1 cellular context compared by ENCODE assay signal in the genomic region with DNA sequence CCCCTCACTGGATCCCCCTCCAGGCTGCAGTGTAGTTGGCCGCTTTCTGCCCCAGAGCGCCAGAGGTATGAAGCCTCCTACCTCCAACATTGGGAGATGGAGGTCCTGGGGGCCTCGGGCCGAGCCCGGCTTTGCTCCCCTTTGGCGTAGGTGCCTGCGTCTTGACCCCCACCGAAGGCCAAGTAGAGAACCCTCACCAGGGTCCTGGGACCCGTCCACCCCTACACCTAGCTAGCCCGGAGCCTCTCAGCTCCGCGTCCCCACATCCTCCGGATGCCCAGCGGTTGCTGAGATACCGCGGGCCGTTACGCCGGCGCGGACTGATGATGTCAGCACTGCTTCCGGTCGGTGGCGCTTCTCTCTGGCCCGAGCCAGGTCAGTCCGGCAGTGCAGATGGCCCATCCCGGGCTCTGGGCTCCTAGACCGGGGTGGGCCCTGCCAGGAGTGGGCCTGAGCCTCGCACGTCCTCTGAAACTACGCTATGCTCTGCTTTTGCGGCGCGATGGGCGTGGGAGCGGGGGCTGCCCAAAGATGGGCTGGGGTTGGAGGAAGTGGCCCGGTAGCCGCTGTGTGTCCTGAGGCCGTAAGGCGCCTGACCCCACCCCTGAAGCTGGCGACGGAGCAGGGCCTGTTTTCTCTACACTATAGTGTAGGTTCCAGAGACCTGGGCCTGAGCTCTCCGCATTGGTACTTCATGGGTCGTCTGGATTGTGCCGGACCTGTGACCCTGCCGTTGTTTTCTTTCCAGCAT.
TF ChIP-seq lines count a peak whose summit lies in the region.

A gene (minus strand): TSS at position 297 of the 751 bp plus-strand sequence. CDS start 1,871 bp downstream, outside the sequence.
A gene with protein sequence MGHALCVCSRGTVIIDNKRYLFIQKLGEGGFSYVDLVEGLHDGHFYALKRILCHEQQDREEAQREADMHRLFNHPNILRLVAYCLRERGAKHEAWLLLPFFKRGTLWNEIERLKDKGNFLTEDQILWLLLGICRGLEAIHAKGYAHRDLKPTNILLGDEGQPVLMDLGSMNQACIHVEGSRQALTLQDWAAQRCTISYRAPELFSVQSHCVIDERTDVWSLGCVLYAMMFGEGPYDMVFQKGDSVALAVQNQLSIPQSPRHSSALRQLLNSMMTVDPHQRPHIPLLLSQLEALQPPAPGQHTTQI (plus strand): TSS at position 332 of the 751 bp plus-strand sequence. CDS start 521 bp downstream, outside the sequence.

TF ChIP-seq in HepG2, 621 proteins besides CTCF, POLR2A, EP300 and RAD21 (continued from another document and continues in another):
- TF ChIP-seq, protein P1, sequence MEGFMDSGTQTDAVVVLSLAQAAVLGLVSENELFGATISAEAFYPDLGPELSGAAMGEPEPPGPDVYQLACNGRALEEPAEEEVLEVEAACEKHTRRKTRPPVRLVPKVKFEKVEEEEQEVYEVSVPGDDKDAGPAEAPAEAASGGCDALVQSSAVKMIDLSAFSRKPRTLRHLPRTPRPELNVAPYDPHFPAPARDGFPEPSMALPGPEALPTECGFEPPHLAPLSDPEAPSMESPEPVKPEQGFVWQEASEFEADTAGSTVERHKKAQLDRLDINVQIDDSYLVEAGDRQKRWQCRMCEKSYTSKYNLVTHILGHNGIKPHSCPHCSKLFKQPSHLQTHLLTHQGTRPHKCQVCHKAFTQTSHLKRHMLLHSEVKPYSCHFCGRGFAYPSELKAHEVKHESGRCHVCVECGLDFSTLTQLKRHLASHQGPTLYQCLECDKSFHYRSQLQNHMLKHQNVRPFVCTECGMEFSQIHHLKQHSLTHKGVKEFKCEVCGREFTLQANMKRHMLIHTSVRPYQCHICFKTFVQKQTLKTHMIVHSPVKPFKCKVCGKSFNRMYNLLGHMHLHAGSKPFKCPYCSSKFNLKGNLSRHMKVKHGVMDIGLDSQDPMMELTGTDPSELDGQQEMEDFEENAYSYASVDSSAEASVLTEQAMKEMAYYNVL (CRISPR knock-in tag; IDR thresholded peaks at IDR 0.05; ENCODE audit: borderline replicate concordance), result peak; percentile 64; the same call in 1 of the 2 replicates
- peak; percentile 95 for TF ChIP-seq ZNF451 (CRISPR knock-in tag; IDR thresholded peaks at IDR 0.05)
- peak; percentile 87; the same call in 1 of the 2 replicates for TF ChIP-seq TBX2 (CRISPR knock-in tag; IDR thresholded peaks at IDR 0.05; ENCODE audit: borderline replicate concordance)
- TF ChIP-seq, protein P2, sequence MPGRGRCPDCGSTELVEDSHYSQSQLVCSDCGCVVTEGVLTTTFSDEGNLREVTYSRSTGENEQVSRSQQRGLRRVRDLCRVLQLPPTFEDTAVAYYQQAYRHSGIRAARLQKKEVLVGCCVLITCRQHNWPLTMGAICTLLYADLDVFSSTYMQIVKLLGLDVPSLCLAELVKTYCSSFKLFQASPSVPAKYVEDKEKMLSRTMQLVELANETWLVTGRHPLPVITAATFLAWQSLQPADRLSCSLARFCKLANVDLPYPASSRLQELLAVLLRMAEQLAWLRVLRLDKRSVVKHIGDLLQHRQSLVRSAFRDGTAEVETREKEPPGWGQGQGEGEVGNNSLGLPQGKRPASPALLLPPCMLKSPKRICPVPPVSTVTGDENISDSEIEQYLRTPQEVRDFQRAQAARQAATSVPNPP (CRISPR knock-in tag; IDR thresholded peaks at IDR 0.05), result no peak
- no peak for TF ChIP-seq SRSF1 (optimal IDR thresholded peaks at IDR 0.05; ENCODE audit: low read depth, low read length)
- TF ChIP-seq ZNF367 (CRISPR knock-in tag; IDR thresholded peaks at IDR 0.05; ENCODE audit: borderline replicate concordance), result peak; percentile 60; the same call in 1 of the 2 replicates
- TF ChIP-seq ZSCAN21 (CRISPR knock-in tag; IDR thresholded peaks at IDR 0.05; ENCODE audit: borderline replicate concordance), result peak; percentile 67
- peak; percentile 94 for TF ChIP-seq ZNF891 (CRISPR knock-in tag; IDR thresholded peaks at IDR 0.05)
- peak; percentile 72; the same call in 1 of the 2 replicates for TF ChIP-seq ZSCAN29 (CRISPR knock-in tag; conservative IDR thresholded peaks at IDR 0.05)
- no peak; the same call in 1 of the 2 replicates for TF ChIP-seq STAT5B (CRISPR knock-in tag; IDR thresholded peaks at IDR 0.05)
- TF ChIP-seq CREB1 (IDR thresholded peaks at IDR 0.05), result peak; percentile 97
- TF ChIP-seq CREB1 (CRISPR knock-in tag; IDR thresholded peaks at IDR 0.05), result peak; percentile 100
- no peak for TF ChIP-seq PHB2 (IDR thresholded peaks at IDR 0.05; ENCODE audit: partially characterized antibody)
- TF ChIP-seq SMAD1 (CRISPR knock-in tag; IDR thresholded peaks at IDR 0.05; ENCODE audit: borderline replicate concordance, low read depth), result peak; percentile 94; the same call in 1 of the 2 replicates
- TF ChIP-seq HMGA1 (CRISPR knock-in tag; conservative IDR thresholded peaks at IDR 0.05), result no peak
- no peak for TF ChIP-seq SCMH1 (CRISPR knock-in tag; IDR thresholded peaks at IDR 0.05; ENCODE audit: borderline replicate concordance)
- TF ChIP-seq, protein P3, sequence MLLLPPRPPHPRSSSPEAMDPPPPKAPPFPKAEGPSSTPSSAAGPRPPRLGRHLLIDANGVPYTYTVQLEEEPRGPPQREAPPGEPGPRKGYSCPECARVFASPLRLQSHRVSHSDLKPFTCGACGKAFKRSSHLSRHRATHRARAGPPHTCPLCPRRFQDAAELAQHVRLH (CRISPR knock-in tag; IDR thresholded peaks at IDR 0.05; ENCODE audit: borderline replicate concordance, low read depth), result peak; percentile 68; the same call in 1 of the 2 replicates
- peak; percentile 84 for TF ChIP-seq CENPT (CRISPR knock-in tag; IDR thresholded peaks at IDR 0.05; ENCODE audit: low read depth)
- TF ChIP-seq, protein P4, sequence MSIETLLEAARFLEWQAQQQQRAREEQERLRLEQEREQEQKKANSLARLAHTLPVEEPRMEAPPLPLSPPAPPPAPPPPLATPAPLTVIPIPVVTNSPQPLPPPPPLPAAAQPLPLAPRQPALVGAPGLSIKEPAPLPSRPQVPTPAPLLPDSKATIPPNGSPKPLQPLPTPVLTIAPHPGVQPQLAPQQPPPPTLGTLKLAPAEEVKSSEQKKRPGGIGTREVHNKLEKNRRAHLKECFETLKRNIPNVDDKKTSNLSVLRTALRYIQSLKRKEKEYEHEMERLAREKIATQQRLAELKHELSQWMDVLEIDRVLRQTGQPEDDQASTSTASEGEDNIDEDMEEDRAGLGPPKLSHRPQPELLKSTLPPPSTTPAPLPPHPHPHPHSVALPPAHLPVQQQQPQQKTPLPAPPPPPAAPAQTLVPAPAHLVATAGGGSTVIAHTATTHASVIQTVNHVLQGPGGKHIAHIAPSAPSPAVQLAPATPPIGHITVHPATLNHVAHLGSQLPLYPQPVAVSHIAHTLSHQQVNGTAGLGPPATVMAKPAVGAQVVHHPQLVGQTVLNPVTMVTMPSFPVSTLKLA (IDR thresholded peaks at IDR 0.05), result peak; percentile 34; the same call in 1 of the 2 replicates
- no peak for TF ChIP-seq NCOA5 (CRISPR knock-in tag; IDR thresholded peaks at IDR 0.05)
- peak; percentile 97 for TF ChIP-seq BRD4 (CRISPR knock-in tag; IDR thresholded peaks at IDR 0.05)
- TF ChIP-seq, protein P5, sequence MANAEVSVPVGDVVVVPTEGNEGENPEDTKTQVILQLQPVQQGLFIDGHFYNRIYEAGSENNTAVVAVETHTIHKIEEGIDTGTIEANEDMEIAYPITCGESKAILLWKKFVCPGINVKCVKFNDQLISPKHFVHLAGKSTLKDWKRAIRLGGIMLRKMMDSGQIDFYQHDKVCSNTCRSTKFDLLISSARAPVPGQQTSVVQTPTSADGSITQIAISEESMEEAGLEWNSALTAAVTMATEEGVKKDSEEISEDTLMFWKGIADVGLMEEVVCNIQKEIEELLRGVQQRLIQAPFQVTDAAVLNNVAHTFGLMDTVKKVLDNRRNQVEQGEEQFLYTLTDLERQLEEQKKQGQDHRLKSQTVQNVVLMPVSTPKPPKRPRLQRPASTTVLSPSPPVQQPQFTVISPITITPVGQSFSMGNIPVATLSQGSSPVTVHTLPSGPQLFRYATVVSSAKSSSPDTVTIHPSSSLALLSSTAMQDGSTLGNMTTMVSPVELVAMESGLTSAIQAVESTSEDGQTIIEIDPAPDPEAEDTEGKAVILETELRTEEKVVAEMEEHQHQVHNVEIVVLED (CRISPR knock-in tag; IDR thresholded peaks at IDR 0.05; ENCODE audit: borderline replicate concordance), result peak; percentile 93
- TF ChIP-seq, protein P6, sequence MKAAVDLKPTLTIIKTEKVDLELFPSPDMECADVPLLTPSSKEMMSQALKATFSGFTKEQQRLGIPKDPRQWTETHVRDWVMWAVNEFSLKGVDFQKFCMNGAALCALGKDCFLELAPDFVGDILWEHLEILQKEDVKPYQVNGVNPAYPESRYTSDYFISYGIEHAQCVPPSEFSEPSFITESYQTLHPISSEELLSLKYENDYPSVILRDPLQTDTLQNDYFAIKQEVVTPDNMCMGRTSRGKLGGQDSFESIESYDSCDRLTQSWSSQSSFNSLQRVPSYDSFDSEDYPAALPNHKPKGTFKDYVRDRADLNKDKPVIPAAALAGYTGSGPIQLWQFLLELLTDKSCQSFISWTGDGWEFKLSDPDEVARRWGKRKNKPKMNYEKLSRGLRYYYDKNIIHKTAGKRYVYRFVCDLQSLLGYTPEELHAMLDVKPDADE (CRISPR knock-in tag; IDR thresholded peaks at IDR 0.05), result 0 out of 2 replicates have a peak, but pooled peaks have one; percentile 67
- TF ChIP-seq, protein P7, sequence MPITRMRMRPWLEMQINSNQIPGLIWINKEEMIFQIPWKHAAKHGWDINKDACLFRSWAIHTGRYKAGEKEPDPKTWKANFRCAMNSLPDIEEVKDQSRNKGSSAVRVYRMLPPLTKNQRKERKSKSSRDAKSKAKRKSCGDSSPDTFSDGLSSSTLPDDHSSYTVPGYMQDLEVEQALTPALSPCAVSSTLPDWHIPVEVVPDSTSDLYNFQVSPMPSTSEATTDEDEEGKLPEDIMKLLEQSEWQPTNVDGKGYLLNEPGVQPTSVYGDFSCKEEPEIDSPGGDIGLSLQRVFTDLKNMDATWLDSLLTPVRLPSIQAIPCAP (CRISPR knock-in tag; IDR thresholded peaks at IDR 0.05; ENCODE audit: low read depth), result no peak
- TF ChIP-seq NR2F2 (IDR thresholded peaks at IDR 0.05; ENCODE audit: borderline replicate concordance, low read depth), result peak; percentile 46; the same call in 1 of the 2 replicates
- TF ChIP-seq RBAK (CRISPR knock-in tag; IDR thresholded peaks at IDR 0.05), result no peak
- peak; percentile 71; the same call in 1 of the 2 replicates for TF ChIP-seq ZFP1 (CRISPR knock-in tag; IDR thresholded peaks at IDR 0.05)
- peak; percentile 93 for TF ChIP-seq ZNF747 (CRISPR knock-in tag; IDR thresholded peaks at IDR 0.05; ENCODE audit: borderline replicate concordance)
- TF ChIP-seq TAF15 (IDR thresholded peaks at IDR 0.05; ENCODE audit: low read depth, low read length, poor library complexity, severe bottlenecking), result peak; percentile 79
- TF ChIP-seq PCBP1 (IDR thresholded peaks at IDR 0.05; ENCODE audit: borderline replicate concordance, low read depth, low read length), result peak; percentile 82; the same call in 1 of the 2 replicates
- peak; percentile 99 for TF ChIP-seq CREM (IDR thresholded peaks at IDR 0.05)
- TF ChIP-seq CREM (CRISPR knock-in tag; IDR thresholded peaks at IDR 0.05), result peak; percentile 93
- peak; percentile 91 for TF ChIP-seq ZNF709 (CRISPR knock-in tag; IDR thresholded peaks at IDR 0.05)
- TF ChIP-seq, protein P8, sequence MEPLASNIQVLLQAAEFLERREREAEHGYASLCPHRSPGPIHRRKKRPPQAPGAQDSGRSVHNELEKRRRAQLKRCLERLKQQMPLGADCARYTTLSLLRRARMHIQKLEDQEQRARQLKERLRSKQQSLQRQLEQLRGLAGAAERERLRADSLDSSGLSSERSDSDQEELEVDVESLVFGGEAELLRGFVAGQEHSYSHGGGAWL (CRISPR knock-in tag; IDR thresholded peaks at IDR 0.05), result peak; percentile 94
- TF ChIP-seq ZNF441 (CRISPR knock-in tag; IDR thresholded peaks at IDR 0.05; ENCODE audit: borderline replicate concordance), result no peak
- TF ChIP-seq, protein P9, sequence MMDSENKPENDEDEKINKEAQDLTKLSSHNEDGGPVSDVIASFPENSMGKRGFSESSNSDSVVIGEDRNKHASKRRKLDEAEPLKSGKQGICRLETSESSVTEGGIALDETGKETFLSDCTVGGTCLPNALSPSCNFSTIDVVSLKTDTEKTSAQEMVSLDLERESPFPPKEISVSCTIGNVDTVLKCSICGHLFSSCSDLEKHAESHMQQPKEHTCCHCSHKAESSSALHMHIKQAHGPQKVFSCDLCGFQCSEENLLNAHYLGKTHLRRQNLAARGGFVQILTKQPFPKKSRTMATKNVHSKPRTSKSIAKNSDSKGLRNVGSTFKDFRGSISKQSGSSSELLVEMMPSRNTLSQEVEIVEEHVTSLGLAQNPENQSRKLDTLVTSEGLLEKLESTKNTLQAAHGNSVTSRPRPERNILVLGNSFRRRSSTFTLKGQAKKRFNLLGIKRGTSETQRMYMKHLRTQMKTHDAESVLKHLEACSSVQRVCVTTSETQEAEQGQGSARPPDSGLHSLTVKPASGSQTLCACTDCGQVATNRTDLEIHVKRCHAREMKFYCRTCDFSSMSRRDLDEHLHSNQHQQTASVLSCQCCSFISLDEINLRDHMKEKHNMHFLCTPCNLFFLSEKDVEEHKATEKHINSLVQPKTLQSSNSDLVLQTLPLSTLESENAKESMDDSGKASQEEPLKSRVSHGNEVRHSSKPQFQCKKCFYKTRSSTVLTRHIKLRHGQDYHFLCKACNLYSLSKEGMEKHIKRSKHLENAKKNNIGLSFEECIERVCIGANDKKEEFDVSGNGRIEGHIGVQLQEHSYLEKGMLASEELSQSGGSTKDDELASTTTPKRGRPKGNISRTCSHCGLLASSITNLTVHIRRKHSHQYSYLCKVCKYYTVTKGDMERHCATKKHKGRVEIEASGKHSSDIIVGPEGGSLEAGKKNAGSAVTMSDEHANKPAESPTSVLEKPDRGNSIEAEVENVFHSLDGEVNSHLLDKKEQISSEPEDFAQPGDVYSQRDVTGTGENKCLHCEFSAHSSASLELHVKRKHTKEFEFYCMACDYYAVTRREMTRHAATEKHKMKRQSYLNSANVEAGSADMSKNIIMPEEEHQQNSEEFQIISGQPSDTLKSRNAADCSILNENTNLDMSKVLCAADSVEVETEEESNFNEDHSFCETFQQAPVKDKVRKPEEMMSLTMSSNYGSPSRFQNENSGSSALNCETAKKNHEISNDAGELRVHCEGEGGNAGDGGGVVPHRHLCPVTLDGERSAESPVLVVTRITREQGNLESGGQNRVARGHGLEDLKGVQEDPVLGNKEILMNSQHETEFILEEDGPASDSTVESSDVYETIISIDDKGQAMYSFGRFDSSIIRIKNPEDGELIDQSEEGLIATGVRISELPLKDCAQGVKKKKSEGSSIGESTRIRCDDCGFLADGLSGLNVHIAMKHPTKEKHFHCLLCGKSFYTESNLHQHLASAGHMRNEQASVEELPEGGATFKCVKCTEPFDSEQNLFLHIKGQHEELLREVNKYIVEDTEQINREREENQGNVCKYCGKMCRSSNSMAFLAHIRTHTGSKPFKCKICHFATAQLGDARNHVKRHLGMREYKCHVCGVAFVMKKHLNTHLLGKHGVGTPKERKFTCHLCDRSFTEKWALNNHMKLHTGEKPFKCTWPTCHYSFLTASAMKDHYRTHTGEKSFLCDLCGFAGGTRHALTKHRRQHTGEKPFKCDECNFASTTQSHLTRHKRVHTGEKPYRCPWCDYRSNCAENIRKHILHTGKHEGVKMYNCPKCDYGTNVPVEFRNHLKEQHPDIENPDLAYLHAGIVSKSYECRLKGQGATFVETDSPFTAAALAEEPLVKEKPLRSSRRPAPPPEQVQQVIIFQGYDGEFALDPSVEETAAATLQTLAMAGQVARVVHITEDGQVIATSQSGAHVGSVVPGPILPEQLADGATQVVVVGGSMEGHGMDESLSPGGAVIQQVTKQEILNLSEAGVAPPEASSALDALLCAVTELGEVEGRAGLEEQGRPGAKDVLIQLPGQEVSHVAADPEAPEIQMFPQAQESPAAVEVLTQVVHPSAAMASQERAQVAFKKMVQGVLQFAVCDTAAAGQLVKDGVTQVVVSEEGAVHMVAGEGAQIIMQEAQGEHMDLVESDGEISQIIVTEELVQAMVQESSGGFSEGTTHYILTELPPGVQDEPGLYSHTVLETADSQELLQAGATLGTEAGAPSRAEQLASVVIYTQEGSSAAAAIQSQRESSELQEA (CRISPR knock-in tag; IDR thresholded peaks at IDR 0.05; ENCODE audit: not compliant biosample characterization), result peak; percentile 92
- TF ChIP-seq JUNB (CRISPR knock-in tag; IDR thresholded peaks at IDR 0.05; ENCODE audit: borderline replicate concordance), result no peak
- TF ChIP-seq KDM4B (CRISPR knock-in tag; IDR thresholded peaks at IDR 0.05), result no peak; the same call in 1 of the 2 replicates
